ENCODE assay signal across 21 cellular contexts in genomic region chr19:8657869-8658268, GRCh38. TPM values are rescaled to one million over a fixed set of nuclear protein-coding genes. Genes with fewer than 3 reads are reported as not detected.
DNase-seq lines count a peak whose midpoint lies in the region; ATAC-seq and TF ChIP-seq lines count a peak whose summit lies in the region.
"Had no signal": no experiment of that assay in that cellular context is flagged by ENCODE, and none has a peak within 500 bp of the region (broad histone marks: within the 10 kb centered on the region; RNA-seq: fewer than 3 reads in every experiment).

No MANE protein-coding gene starts in this region.

- H3K36me3 ChIP-seq in HEK293 (ENCODE audit: control insufficient read depth in 2 of 2, insufficient read depth in 1 of 2, low read length in 2 of 2) (no peaks in the 10 kb centered on the region), trophoblast cell (ENCODE audit: control insufficient read depth in 1 of 2, insufficient read depth in 2 of 2, low read length in 2 of 2) (no peaks in the 10 kb centered on the region)
- H3K36me3 ChIP-seq: BE2C, SJCRH30 had no signal

- H3K4me2 ChIP-seq in trophoblast cell (ENCODE audit: low read length) = no peak overlapping the region

- no peak overlapping the region for H2AFZ ChIP-seq in trophoblast cell (ENCODE audit: insufficient read depth, low read length, poor library complexity)

- ATAC-seq in activated CD8-positive, alpha-beta memory T cell treated with anti-CD3 and anti-CD28 coated beads, Interleukin-2, amount 10 ng/mL, durations not matched to agents 7 days and 5 days = no peak

- TF ChIP-seq CTCF in HEK293 (tag by site-specific recombination; IDR thresholded peaks at IDR 0.05) (no peak), chondrocyte (IDR thresholded peaks at IDR 0.05) (no peak), GM10248 (IDR thresholded peaks at IDR 0.05; ENCODE audit: control extremely low read depth, extremely low read depth, low read depth, missing control alignments) (no peak)

- H3K4me3 ChIP-seq in HEK293 (ENCODE audit: low read depth, low read length) (no peak overlapping the region), trophoblast cell (ENCODE audit: low read depth, low read length) (peak overlapping the region; percentile 13)
- H3K4me3 ChIP-seq: SJCRH30 had no signal

- H2BK120ac ChIP-seq in trophoblast cell (ENCODE audit: insufficient read depth, low read length, poor library complexity) = no peak overlapping the region

- peak overlapping the region; percentile 18 for H3K27ac Mint-ChIP-seq in activated CD8-positive, alpha-beta memory T cell treated with anti-CD3 and anti-CD28 coated beads, Interleukin-2, amount 10 ng/mL, durations not matched to agents 7 days and 5 days
- H3K27ac Mint-ChIP-seq in chondrocyte (ENCODE audit: unreplicated experiment) = no peak overlapping the region
- H3K27ac Mint-ChIP-seq: CD4-positive, alpha-beta T cell; HFFc6 had no signal

- H4K91ac ChIP-seq in trophoblast cell (ENCODE audit: low read depth, low read length) = no peak overlapping the region

- peaks cover 19% of the 10 kb centered on the region for H3K4me1 Mint-ChIP-seq in activated CD8-positive, alpha-beta memory T cell treated with anti-CD3 and anti-CD28 coated beads, Interleukin-2, amount 10 ng/mL, durations not matched to agents 7 days and 5 days
- peaks cover 5% of the 10 kb centered on the region for H3K4me1 Mint-ChIP-seq in chondrocyte (ENCODE audit: low read depth)

- no peak overlapping the region for H2AK5ac ChIP-seq in trophoblast cell (ENCODE audit: low read length)

- H3K9me3 ChIP-seq in HEK293 (ENCODE audit: control insufficient read depth, insufficient read depth, low read depth, low read length) = no peaks in the 10 kb centered on the region
- H3K9me3 ChIP-seq in trophoblast cell (ENCODE audit: insufficient read depth, low read depth, low read length) = no peaks in the 10 kb centered on the region
- H3K9me3 ChIP-seq: BE2C, SJCRH30 had no signal

- H3K4me1 ChIP-seq in HEK293 (ENCODE audit: control insufficient read depth, insufficient read depth, low read length) (no peaks in the 10 kb centered on the region), trophoblast cell (ENCODE audit: control insufficient read depth in 1 of 2, insufficient read depth in 2 of 2, low read length in 2 of 2) (no peaks in the 10 kb centered on the region)
- H3K4me1 ChIP-seq: BE2C, SJCRH30 had no signal

- POLR2A ChIA-PET in HEK293 (lab: Yijun Ruan, JAX) (no interaction called here), GM10248 (lab: Yijun Ruan, JAX) (no interaction called here)

- H2BK12ac ChIP-seq in trophoblast cell (ENCODE audit: low read length) = no peak overlapping the region

- H3K27me3 ChIP-seq in trophoblast cell (ENCODE audit: insufficient read depth, low read length) = no peaks in the 10 kb centered on the region
- H3K27me3 ChIP-seq: BE2C, SJCRH30 had no signal

- H3K27ac ChIP-seq in HEK293 (ENCODE audit: extremely low read depth, low read depth, low read length) (no peak overlapping the region), trophoblast cell (ENCODE audit: low read depth, low read length) (no peak overlapping the region)
- H3K27ac ChIP-seq: SJCRH30 had no signal

- no peak overlapping the region for H4K8ac ChIP-seq in trophoblast cell (ENCODE audit: low read depth, low read length)

- no peak for DNase-seq in activated CD8-positive, alpha-beta memory T cell treated with anti-CD3 and anti-CD28 coated beads, Interleukin-2, amount 10 ng/mL, durations not matched to agents 7 days and 5 days
- DNase-seq in activated CD8-positive, alpha-beta memory T cell treated with anti-CD3 and anti-CD28 coated beads for 24 hours = no peak
- peak; percentile 57 for DNase-seq in chondrocyte (ENCODE audit: low spot score)
- peak; percentile 37 to 64 for DNase-seq in trophoblast cell
- no peak for DNase-seq in NCI-H2081 (lab: John Stamatoyannopoulos, UW)
- DNase-seq in GM10248 (ENCODE audit: extremely low spot score) = no peak
- DNase-seq: BE2C; CD4-positive, alpha-beta T cell; COR-L47; DMS79; HFFc6; KBM-7; NCI-H1105 treated with DMSO at 0.1 percent for 48 hours; NCI-H1694; NCI-H2081 treated with DMSO at 0.1 percent for 48 hours; NCI-H446; NCI-H526; OCI-M1; SJCRH30 had no signal

- peaks cover 4% of the 10 kb centered on the region for H3K27me3 Mint-ChIP-seq in activated CD8-positive, alpha-beta memory T cell treated with anti-CD3 and anti-CD28 coated beads, Interleukin-2, amount 10 ng/mL, durations not matched to agents 7 days and 5 days
- H3K27me3 Mint-ChIP-seq in chondrocyte (ENCODE audit: low read depth) = peaks cover 58% of the 10 kb centered on the region
- H3K27me3 Mint-ChIP-seq: CD4-positive, alpha-beta T cell had no signal

- H3K79me1 ChIP-seq in trophoblast cell (ENCODE audit: low read length) = no peaks in the 10 kb centered on the region

- H3K23ac ChIP-seq in trophoblast cell (ENCODE audit: low read length) = no peak overlapping the region

- no peaks in the 10 kb centered on the region for H3K79me2 ChIP-seq in trophoblast cell (ENCODE audit: control insufficient read depth, insufficient read depth, low read length, poor library complexity)

- no peak overlapping the region for H3K9ac ChIP-seq in trophoblast cell (ENCODE audit: low read length)

- CTCF ChIA-PET in activated CD8-positive, alpha-beta memory T cell treated with anti-CD3 and anti-CD28 coated beads, Interleukin-2, amount 10 ng/mL, durations not matched to agents 7 days and 5 days (lab: Charles Lee) = interaction anchor here (1.1 to 4.2 kb wide), 3 partner anchors 34 to 76 kb away, joined by 3 to 17 read pairs (median 3); no protein-coding TSS in a partner anchor
- CTCF ChIA-PET in HEK293 (lab: Yijun Ruan, JAX) = no interaction called here
- CTCF ChIA-PET in GM10248 (lab: Yijun Ruan, JAX) = interaction anchor here (2.1 kb wide), 1 partner anchor 36 kb away, joined by 10 read pairs; no protein-coding TSS in a partner anchor

- no peak overlapping the region for H2BK5ac ChIP-seq in trophoblast cell (ENCODE audit: low read depth, low read length, poor library complexity)

- H3K36me3 Mint-ChIP-seq in activated CD8-positive, alpha-beta memory T cell treated with anti-CD3 and anti-CD28 coated beads, Interleukin-2, amount 10 ng/mL, durations not matched to agents 7 days and 5 days = no peaks in the 10 kb centered on the region
- no peaks in the 10 kb centered on the region for H3K36me3 Mint-ChIP-seq in chondrocyte (ENCODE audit: low read depth)

- no peak overlapping the region for H3K4me3 Mint-ChIP-seq in activated CD8-positive, alpha-beta memory T cell treated with anti-CD3 and anti-CD28 coated beads, Interleukin-2, amount 10 ng/mL, durations not matched to agents 7 days and 5 days
- no peak overlapping the region for H3K4me3 Mint-ChIP-seq in chondrocyte (ENCODE audit: unreplicated experiment)
- H3K4me3 Mint-ChIP-seq: HFFc6 had no signal

- H3K9me3 Mint-ChIP-seq in activated CD8-positive, alpha-beta memory T cell treated with anti-CD3 and anti-CD28 coated beads, Interleukin-2, amount 10 ng/mL, durations not matched to agents 7 days and 5 days (ENCODE audit: low read depth) = no peaks in the 10 kb centered on the region
- H3K9me3 Mint-ChIP-seq in chondrocyte (ENCODE audit: low read depth) = no peaks in the 10 kb centered on the region
- H3K9me3 Mint-ChIP-seq: CD4-positive, alpha-beta T cell had no signal

- WGBS in trophoblast cell (ENCODE audit: extremely low coverage, insufficient coverage, insufficient read length) = no CpG with 5 or more reads among the region's 5 CpGs

- H3K14ac ChIP-seq in trophoblast cell (ENCODE audit: low read length) = no peak overlapping the region

- H3K4ac ChIP-seq in trophoblast cell (ENCODE audit: low read depth, low read length) = no peak overlapping the region

- no peak overlapping the region for H4K12ac ChIP-seq in trophoblast cell (ENCODE audit: low read depth, low read length)

- no peak overlapping the region for H3K18ac ChIP-seq in trophoblast cell (ENCODE audit: low read length)

TF ChIP-seq in HEK293, 187 proteins besides CTCF, POLR2A, EP300 and RAD21:
- TF ChIP-seq YY1 (tag by site-specific recombination; IDR thresholded peaks at IDR 0.05) (no peak), ZNF623 (tag by site-specific recombination; IDR thresholded peaks at IDR 0.05) (peak; percentile 93)

RNA-seq across cellular contexts. Expression of gene NFILZ, which starts 27.4 kb away (rescaled TPM):
- total RNA-seq in activated CD8-positive, alpha-beta memory T cell treated with anti-CD3 and anti-CD28 coated beads, Interleukin-2, amount 10 ng/mL, durations not matched to agents 7 days and 5 days = not detected
- not detected in 3 replicates for total RNA-seq in chondrocyte
- polyA plus RNA-seq in trophoblast cell (2013) = not detected in 2 replicates
- total RNA-seq: CD4-positive, alpha-beta T cell; H7; HFFc6; SJCRH30 had no signal

RNA-seq across cellular contexts. Expression of gene ACTL9, which starts 40.7 kb away (rescaled TPM):
- not detected for total RNA-seq in activated CD8-positive, alpha-beta memory T cell treated with anti-CD3 and anti-CD28 coated beads, Interleukin-2, amount 10 ng/mL, durations not matched to agents 7 days and 5 days
- total RNA-seq in chondrocyte = not detected in 3 replicates
- polyA plus RNA-seq in trophoblast cell (2013) = not detected in 2 replicates
- total RNA-seq: CD4-positive, alpha-beta T cell; H7; HFFc6; SJCRH30 had no signal

RNA-seq across cellular contexts. Expression of gene ADAMTS10, which starts 47.4 kb away (rescaled TPM):
- total RNA-seq in activated CD8-positive, alpha-beta memory T cell treated with anti-CD3 and anti-CD28 coated beads, Interleukin-2, amount 10 ng/mL, durations not matched to agents 7 days and 5 days = 1 to 10 TPM; 1.2 to 3.3 TPM
- total RNA-seq in chondrocyte = 69.3 to 100 TPM (median 73.6 TPM) in 3 replicates
- 9.6 and 10.9 TPM in 2 replicates for polyA plus RNA-seq in trophoblast cell (2013)
- total RNA-seq: SJCRH30 had no signal

Comparison
In these comparisons a context has a peak if more than half of its experiments do, and no peak if none do; other contexts are left out.
1. DNase-seq: peak in chondrocyte (single experiment) and trophoblast cell (2 of 2); none in activated CD8-positive, alpha-beta memory T cell treated with anti-CD3 and anti-CD28 coated beads, Interleukin-2, amount 10 ng/mL, durations not matched to agents 7 days and 5 days (single experiment), activated CD8-positive, alpha-beta memory T cell treated with anti-CD3 and anti-CD28 coated beads for 24 hours (single experiment), NCI-H2081 (0 of 2) and GM10248 (single experiment).
2. RNA of gene ADAMTS10, which starts 47.4 kb away (total RNA-seq): 69.3 to 100 TPM in chondrocyte; 1.2 to 3.3 TPM in activated CD8-positive, alpha-beta memory T cell treated with anti-CD3 and anti-CD28 coated beads, Interleukin-2, amount 10 ng/mL, durations not matched to agents 7 days and 5 days; every median in the first group is over 10 times any median in the second.